In genomic region chr16:6081320-6081976, GRCh38 we compare ENCODE assay signal across 8 cellular contexts.
DNase-seq lines count a peak whose midpoint lies in the region; ATAC-seq and TF ChIP-seq lines count a peak whose summit lies in the region.

No MANE protein-coding gene starts in this region.

- no peak overlapping the region for H3K4ac ChIP-seq in mesendoderm (ENCODE audit: low read depth, low read length)

- TF ChIP-seq CTCF in right atrium auricular region (IDR thresholded peaks at IDR 0.05), result peak; percentile 15 to 61
- peak; percentile 60 to 80 for TF ChIP-seq CTCF in brain (conservative IDR thresholded peaks at IDR 0.05)

- no peaks in the 10 kb centered on the region for H3K79me2 ChIP-seq in mesendoderm (ENCODE audit: control insufficient read depth, insufficient read depth, low read length)

- no peak overlapping the region for H3K56ac ChIP-seq in mesendoderm (ENCODE audit: low read length)

- no peak for DNase-seq in right atrium auricular region (ENCODE audit: low spot score)
- DNase-seq in right cardiac atrium, result no peak
- peak; percentile 2 for DNase-seq in NCI-H2171 (lab: John Stamatoyannopoulos, UW)
- DNase-seq in mesendoderm, result peak; percentile 62
- no peak for DNase-seq in AG20443 (ENCODE audit: low spot score)
- DNase-seq in NCI-H1105 treated with DMSO at 0.1 percent for 48 hours (lab: John Stamatoyannopoulos, UW), result no peak
- DNase-seq in mesenteric fat pad (ENCODE audit: low spot score), result no peak

- H3K36me3 Mint-ChIP-seq in brain, result no peaks in the 10 kb centered on the region

- no peak overlapping the region for H2BK120ac ChIP-seq in mesendoderm (ENCODE audit: low read depth, low read length)

- H3K4me3 ChIP-seq in right atrium auricular region, result no peak overlapping the region
- no peak overlapping the region for H3K4me3 ChIP-seq in right cardiac atrium (ENCODE audit: low read length)
- no peak overlapping the region for H3K4me3 ChIP-seq in mesendoderm (ENCODE audit: low read length)

- WGBS in right cardiac atrium, result 41% methylated on average over 5 of the region's 5 CpGs
- no CpG with 5 or more reads among the region's 5 CpGs for WGBS in mesendoderm (ENCODE audit: extremely low coverage, insufficient coverage, low lambda C conversion rate)

- H3K27me3 Mint-ChIP-seq in brain, result peaks cover 2% of the 10 kb centered on the region

- H2BK5ac ChIP-seq in mesendoderm (ENCODE audit: low read length), result no peak overlapping the region

- H3K36me3 ChIP-seq in right atrium auricular region, result no peaks in the 10 kb centered on the region
- no peaks in the 10 kb centered on the region for H3K36me3 ChIP-seq in mesendoderm (ENCODE audit: control insufficient read depth, insufficient read depth, low read length)

- H3K27me3 ChIP-seq in right atrium auricular region (no peaks in the 10 kb centered on the region), right cardiac atrium (ENCODE audit: control insufficient read depth, insufficient read depth) (no peaks in the 10 kb centered on the region), mesendoderm (ENCODE audit: insufficient read depth, low read length, poor library complexity) (no peaks in the 10 kb centered on the region)

- H3K4me1 ChIP-seq in right atrium auricular region, result no peaks in the 10 kb centered on the region
- H3K4me1 ChIP-seq in right cardiac atrium (ENCODE audit: control insufficient read depth, insufficient read depth, low read length), result no peaks in the 10 kb centered on the region
- H3K4me1 ChIP-seq in mesendoderm (ENCODE audit: control insufficient read depth, low read depth, low read length), result no peaks in the 10 kb centered on the region

- H4K5ac ChIP-seq in mesendoderm (ENCODE audit: low read length), result no peak overlapping the region

- no peak overlapping the region for H3K27ac ChIP-seq in right atrium auricular region
- no peak overlapping the region for H3K27ac ChIP-seq in right cardiac atrium (ENCODE audit: low read length)
- H3K27ac ChIP-seq in mesendoderm (ENCODE audit: low read depth, low read length), result no peak overlapping the region

- intact Hi-C loops in right cardiac atrium (cut with DNase I), result no loop called here

- no peak overlapping the region for H3K4me2 ChIP-seq in mesendoderm (ENCODE audit: low read length)

- H2BK15ac ChIP-seq in mesendoderm (replicated peaks; ENCODE audit: low read depth), result no peak overlapping the region

- no peak overlapping the region for H2AK5ac ChIP-seq in mesendoderm (ENCODE audit: low read length)

- no peaks in the 10 kb centered on the region for H3K9me3 ChIP-seq in right atrium auricular region
- H3K9me3 ChIP-seq in right cardiac atrium (ENCODE audit: control insufficient read depth, low read length), result no peaks in the 10 kb centered on the region

- ATAC-seq in right cardiac atrium, result no peak

- H3K23ac ChIP-seq in mesendoderm (ENCODE audit: low read length), result no peak overlapping the region

- H3K18ac ChIP-seq in mesendoderm (ENCODE audit: low read length), result no peak overlapping the region

- peak overlapping the region in 1 of 5 experiments; percentile 64 for H3K27ac Mint-ChIP-seq in brain

- no peak overlapping the region for H3K4me3 Mint-ChIP-seq in brain

- H3K9ac ChIP-seq in mesendoderm (ENCODE audit: low read length), result no peak overlapping the region

- H3K4me1 Mint-ChIP-seq in brain, result no peaks in the 10 kb centered on the region

- H3K79me1 ChIP-seq in mesendoderm (ENCODE audit: low read length), result no peaks in the 10 kb centered on the region

- peaks cover 0 to 5% (median 2%) of the 10 kb centered on the region in 5 experiments for H3K9me3 Mint-ChIP-seq in brain

- no peak overlapping the region for H4K8ac ChIP-seq in mesendoderm (ENCODE audit: low read depth, low read length)

Comparison
In these comparisons a context has a peak if more than half of its experiments do, and no peak if none do; other contexts are left out.
1. DNase-seq: peak in NCI-H2171 (single experiment) and mesendoderm (single experiment); none in right atrium auricular region (single experiment), right cardiac atrium (0 of 3), AG20443 (single experiment), NCI-H1105 treated with DMSO at 0.1 percent for 48 hours (single experiment) and mesenteric fat pad (single experiment).